ENCODE assay signal across 15 cellular contexts in genomic region chr20:1569417-1569861, GRCh38. TPM values are rescaled to one million over a fixed set of nuclear protein-coding genes. Genes with fewer than 3 reads are reported as not detected.
DNase-seq lines count a peak whose midpoint lies in the region; ATAC-seq, FAIRE-seq and TF ChIP-seq lines count a peak whose summit lies in the region.
"Had no signal": no experiment of that assay in that cellular context is flagged by ENCODE, and none has a peak within 500 bp of the region (broad histone marks: within the 10 kb centered on the region; RNA-seq: fewer than 3 reads in every experiment).

No MANE protein-coding gene starts in this region.

- TF ChIP-seq POLR2A in NB4 (IDR thresholded peaks at IDR 0.05; ENCODE audit: extremely low read depth, insufficient read length), result no peak

- no peaks in the 10 kb centered on the region for H3K36me3 ChIP-seq in bronchial epithelial cell (ENCODE audit: control insufficient read depth, insufficient read depth, low read length)

- H3K4me3 ChIP-seq in NB4 (ENCODE audit: low read depth, low read length), result no peak overlapping the region
- no peak overlapping the region for H3K4me3 ChIP-seq in bronchial epithelial cell (ENCODE audit: low read depth, low read length)
- H3K4me3 ChIP-seq: body of pancreas had no signal

- ATAC-seq in GM18511 (IDR thresholded peaks at IDR 0.05; ENCODE audit: unreplicated experiment) (no peak), HG02938 (IDR thresholded peaks at IDR 0.05; ENCODE audit: unreplicated experiment) (no peak)
- ATAC-seq: activated T-cell treated with anti-CD3 and anti-CD28 coated beads, Interleukin-2, amount 50 U/mL, for 72 hours; body of pancreas; left colon had no signal

- no peaks in the 10 kb centered on the region for H3K27me3 ChIP-seq in bronchial epithelial cell (ENCODE audit: control insufficient read depth, insufficient read depth, low read length)

- TF ChIP-seq CTCF in NB4 (IDR thresholded peaks at IDR 0.05; ENCODE audit: low read depth, low read length), result no peak
- no peak for TF ChIP-seq CTCF in bronchial epithelial cell (IDR thresholded peaks at IDR 0.05; ENCODE audit: insufficient read depth, low read length, severe bottlenecking)

- DNase-seq in ELR (ENCODE audit: low read depth) (peak; percentile 87), NB4 (ENCODE audit: low read depth) (peak; percentile 90), bronchial epithelial cell (ENCODE audit: low read depth) (peak; percentile 99), myocyte (ENCODE audit: low read depth) (peak; percentile 3), NCI-H1694 (lab: John Stamatoyannopoulos, UW) (no peak), NCI-H1694 treated with DMSO at 0.1 percent for 48 hours (lab: John Stamatoyannopoulos, UW) (no peak)
- DNase-seq: activated T-cell treated with anti-CD3 and anti-CD28 coated beads, Interleukin-2, amount 50 U/mL, for 72 hours; left colon; NCI-H1048; NK-92 treated with Interleukin-12 subunit alpha and Interleukin-12 subunit beta, amount 100 ng/mL, for 24 hours had no signal

- peak; percentile 94 for FAIRE-seq in bronchial epithelial cell (lab: Jason Lieb, UNC)
- FAIRE-seq: GM18507 had no signal

RNA-seq across cellular contexts. Expression of gene SIRPD, which starts 11.9 kb away (rescaled TPM):
- total RNA-seq in bronchial epithelial cell (not detected in 2 replicates), myocyte (not detected in 2 replicates)
- not detected for polyA plus RNA-seq in myocyte (2012)
- total RNA-seq: activated T-cell treated with anti-CD3 and anti-CD28 coated beads, Interleukin-2, amount 50 U/mL, for 72 hours; body of pancreas; left colon; osteocyte had no signal

RNA-seq across cellular contexts. Expression of gene SIRPB1, which starts 50.4 kb away (rescaled TPM):
- total RNA-seq in bronchial epithelial cell, result not detected in 2 replicates
- 0.19 TPM in 1 of 2 replicates, not detected in the other for total RNA-seq in myocyte
- polyA plus RNA-seq in myocyte (2012), result 0.87 TPM

Comparison
In these comparisons a context has a peak if more than half of its experiments do, and no peak if none do; other contexts are left out.
1. DNase-seq: peak in ELR (single experiment), NB4 (single experiment), bronchial epithelial cell (single experiment) and myocyte (single experiment); none in NCI-H1694 (single experiment) and NCI-H1694 treated with DMSO at 0.1 percent for 48 hours (single experiment).